16 cellular contexts compared by ENCODE assay signal in genomic region chr21:15006594-15007230, GRCh38. TPM values are rescaled to one million over a fixed set of nuclear protein-coding genes. Genes with fewer than 3 reads are reported as not detected.
DNase-seq lines count a peak whose midpoint lies in the region; ATAC-seq lines count a peak whose summit lies in the region.
"Had no signal": no experiment of that assay in that cellular context is flagged by ENCODE, and none has a peak within 500 bp of the region (broad histone marks: within the 10 kb centered on the region; RNA-seq: fewer than 3 reads in every experiment).

No MANE protein-coding gene starts in this region.

- H3K27ac Mint-ChIP-seq in activated T-cell treated with anti-CD3 and anti-CD28 coated beads, Interleukin-2, amount 50 U/mL, for 24 hours = peak overlapping the region; percentile 31

- H3K4me3 Mint-ChIP-seq in activated T-cell treated with anti-CD3 and anti-CD28 coated beads, Interleukin-2, amount 50 U/mL, for 24 hours = no peak overlapping the region

- H3K27me3 Mint-ChIP-seq in activated T-cell treated with anti-CD3 and anti-CD28 coated beads, Interleukin-2, amount 50 U/mL, for 24 hours = no peaks in the 10 kb centered on the region

- H3K9me3 Mint-ChIP-seq in activated T-cell treated with anti-CD3 and anti-CD28 coated beads, Interleukin-2, amount 50 U/mL, for 24 hours = no peaks in the 10 kb centered on the region

- no peaks in the 10 kb centered on the region for H3K36me3 ChIP-seq in skeletal muscle tissue (ENCODE audit: control insufficient read depth in 3 of 3, insufficient read depth in 3 of 3, low read length in 3 of 3)

- peaks cover 17 to 28% (median 26%) of the 10 kb centered on the region in 3 donors for H3K4me1 ChIP-seq in skeletal muscle tissue (ENCODE audit: control insufficient read depth in 3 of 3, insufficient read depth in 3 of 3, low read length in 3 of 3)

- intact Hi-C loops in left colon (cut with DNase I, micrococcal nuclease) = no loop called here

- no peak for DNase-seq in activated T-cell treated with anti-CD3 and anti-CD28 coated beads, Interleukin-2, amount 50 U/mL, for 24 hours
- no peak for DNase-seq in activated T-cell treated with anti-CD3 and anti-CD28 coated beads, Interleukin-2, amount 50 U/mL, for 1 hour
- DNase-seq in NCI-H748 (lab: John Stamatoyannopoulos, UW; ENCODE audit: unreplicated experiment) = peak; percentile 31
- no peak for DNase-seq in left colon
- no peak for DNase-seq in KBM-7
- DNase-seq: 8988T; activated effector memory CD4-positive, alpha-beta T cell treated with anti-CD3 and anti-CD28 coated beads, Interleukin-2, amount 50 U/mL, for 16 hours; KG1; midbrain; NCI-H1092; occipital lobe; RPMI8226; tibial artery had no signal

- no peaks in the 10 kb centered on the region for H3K27me3 ChIP-seq in skeletal muscle tissue (ENCODE audit: control insufficient read depth in 3 of 3, insufficient read depth in 3 of 3, low read length in 3 of 3)
- H3K27me3 ChIP-seq: tibial artery had no signal

- H3K4me1 Mint-ChIP-seq in activated T-cell treated with anti-CD3 and anti-CD28 coated beads, Interleukin-2, amount 50 U/mL, for 24 hours (ENCODE audit: low read depth) = peaks cover 54% of the 10 kb centered on the region

- ATAC-seq in left colon = peak; percentile 56
- ATAC-seq in HG02571 (IDR thresholded peaks at IDR 0.05; ENCODE audit: unreplicated experiment) = no peak
- no peak for ATAC-seq in GM19395 (IDR thresholded peaks at IDR 0.05; ENCODE audit: unreplicated experiment)

- peak overlapping the region; percentile 64 for H3K27ac ChIP-seq in skeletal muscle tissue (ENCODE audit: low read depth, low read length)
- H3K27ac ChIP-seq: tibial artery had no signal

- H3K9me3 ChIP-seq in skeletal muscle tissue (ENCODE audit: control insufficient read depth in 3 of 3, low read length in 3 of 3) = no peaks in the 10 kb centered on the region
- H3K9me3 ChIP-seq: tibial artery had no signal

- H3K4me3 ChIP-seq in skeletal muscle tissue (ENCODE audit: low read length in 3 of 3) = peak overlapping the region in 1 of 3 donors; percentile 4
- H3K4me3 ChIP-seq: tibial artery had no signal

- H3K36me3 Mint-ChIP-seq in activated T-cell treated with anti-CD3 and anti-CD28 coated beads, Interleukin-2, amount 50 U/mL, for 24 hours (ENCODE audit: low read depth) = peaks cover 43% of the 10 kb centered on the region

- in situ Hi-C loops in KBM-7 (cut with MboI; ENCODE audit: low pct_unique_long_range_greater_than_20kb, low sequenced_read_pairs) = no loop called here

- no peak overlapping the region for H3K9ac ChIP-seq in skeletal muscle tissue (ENCODE audit: low read depth in 1 of 3, low read length in 3 of 3)

RNA-seq across cellular contexts. Expression of gene NRIP1, which starts 58.1 kb away (rescaled TPM):
- total RNA-seq in left colon (10 to 100 TPM; 78.5 to 82.9 TPM), skeletal muscle tissue (58.5 TPM)
